ENCODE assay signal across 29 cellular contexts in genomic region chr11:1734571-1735081, GRCh38. TPM values are rescaled to one million over a fixed set of nuclear protein-coding genes. Genes with fewer than 3 reads are reported as not detected.
"Had no signal": no experiment of that assay in that cellular context is flagged by ENCODE, and none has a peak within 500 bp of the region (broad histone marks: within the 10 kb centered on the region; RNA-seq: fewer than 3 reads in every experiment).

No MANE protein-coding gene starts in this region.

- H3K9me3 ChIP-seq: thyroid gland, upper lobe of right lung had no signal

- H3K4me3 Mint-ChIP-seq: activated CD4-positive, alpha-beta T cell treated with anti-CD3 and anti-CD28 coated beads, Interleukin-2, amount 10 ng/mL, durations not matched to agents 7 days and 5 days; activated CD8-positive, alpha-beta memory T cell treated with anti-CD3 and anti-CD28 coated beads, Interleukin-2, amount 10 ng/mL, durations not matched to agents 7 days and 5 days; activated CD8-positive, alpha-beta T cell treated with anti-CD3 and anti-CD28 coated beads for 36 hours; neural crest cell; stimulated activated naive CD8-positive, alpha-beta T cell treated with anti-CD3 and anti-CD28 coated beads, Interleukin-15, Interleukin-2, amounts not matched to agents 100 ng/mL and 50 ng/mL, for 24 hours had no signal

- FAIRE-seq: endometrium had no signal

- DNase-seq: activated CD4-positive, alpha-beta T cell treated with anti-CD3 and anti-CD28 coated beads, Interleukin-2, amount 10 ng/mL, durations not matched to agents 7 days and 5 days; activated CD8-positive, alpha-beta memory T cell treated with anti-CD3 and anti-CD28 coated beads, Interleukin-2, amount 10 ng/mL, durations not matched to agents 7 days and 5 days; activated CD8-positive, alpha-beta T cell treated with anti-CD3 and anti-CD28 coated beads for 36 hours; activated gamma-delta T cell treated with Interleukin-2 at 50 U/mL for 16 hours; activated T-cell treated with anti-CD3 and anti-CD28 coated beads for 4 hours; amniotic stem cell; heart left ventricle; islet precursor cell; left cardiac atrium; mesenchymal stem cell; mucosa of descending colon; stimulated activated CD4-positive, alpha-beta T cell treated with anti-CD3 and anti-CD28 coated beads, Interleukin-12 subunit alpha, Interleukin-12 subunit beta, amount 100 ng/mL, for 4 hours; stimulated activated CD4-positive, alpha-beta T cell treated with anti-CD3 and anti-CD28 coated beads, Interleukin-4, amount 100 ng/mL, for 4 hours; substantia nigra; SW 1271; T-helper 2 cell; thyroid gland; upper lobe of right lung had no signal

- H3K4me1 ChIP-seq: heart left ventricle, thyroid gland, upper lobe of right lung had no signal

- ATAC-seq: activated CD4-positive, CD25-positive, alpha-beta regulatory T cell treated with anti-CD3 and anti-CD28 coated beads, Interleukin-2, amount 50 U/mL, for 24 hours; activated CD8-positive, alpha-beta memory T cell treated with anti-CD3 and anti-CD28 coated beads, Interleukin-2, amount 10 ng/mL, durations not matched to agents 7 days and 5 days; activated CD8-positive, alpha-beta T cell treated with anti-CD3 and anti-CD28 coated beads for 36 hours; activated naive CD4-positive, alpha-beta T cell treated with anti-CD3 and anti-CD28 coated beads, Interleukin-2, amount 50 U/mL, for 72 hours; heart left ventricle; mucosa of descending colon; upper lobe of right lung had no signal

- H3K4me3 ChIP-seq: heart left ventricle, mucosa of descending colon, thyroid gland, upper lobe of right lung had no signal

- H3K27me3 ChIP-seq: thyroid gland had no signal

- H3K27ac ChIP-seq: heart left ventricle, thyroid gland, upper lobe of right lung, VCaP had no signal

- H3K27ac Mint-ChIP-seq: activated CD4-positive, alpha-beta T cell treated with anti-CD3 and anti-CD28 coated beads, Interleukin-2, amount 10 ng/mL, durations not matched to agents 7 days and 5 days; activated CD8-positive, alpha-beta memory T cell treated with anti-CD3 and anti-CD28 coated beads, Interleukin-2, amount 10 ng/mL, durations not matched to agents 7 days and 5 days; activated CD8-positive, alpha-beta T cell treated with anti-CD3 and anti-CD28 coated beads for 36 hours; stimulated activated naive CD8-positive, alpha-beta T cell treated with anti-CD3 and anti-CD28 coated beads, Interleukin-15, Interleukin-2, amounts not matched to agents 100 ng/mL and 50 ng/mL, for 24 hours had no signal

- H3K36me3 Mint-ChIP-seq: activated naive CD4-positive, alpha-beta T cell treated with anti-CD3 and anti-CD28 coated beads, Interleukin-2, amount 50 U/mL, for 72 hours had no signal

- H3K36me3 ChIP-seq: heart left ventricle, thyroid gland, upper lobe of right lung had no signal

RNA-seq across cellular contexts. Expression of gene IFITM10, which starts 15.8 kb away (rescaled TPM):
- total RNA-seq: epithelial cell of proximal tubule, neural crest cell had no signal

RNA-seq across cellular contexts. Expression of gene KRTAP5-6, which starts 37.6 kb away (rescaled TPM):
- total RNA-seq: activated CD4-positive, alpha-beta T cell treated with anti-CD3 and anti-CD28 coated beads, Interleukin-2, amount 10 ng/mL, durations not matched to agents 7 days and 5 days; activated CD8-positive, alpha-beta memory T cell treated with anti-CD3 and anti-CD28 coated beads, Interleukin-2, amount 10 ng/mL, durations not matched to agents 7 days and 5 days; activated CD8-positive, alpha-beta T cell treated with anti-CD3 and anti-CD28 coated beads for 36 hours; activated naive CD4-positive, alpha-beta T cell treated with anti-CD3 and anti-CD28 coated beads, Interleukin-2, amount 50 U/mL, for 72 hours; cerebellum; epithelial cell of proximal tubule; fibroblast of villous mesenchyme; heart left ventricle; left cardiac atrium; mucosa of descending colon; neural crest cell; omental fat pad; renal cortical epithelial cell; thyroid gland; upper lobe of right lung had no signal
